In genomic region chr13:64662887-64663593, GRCh38 we compare ENCODE assay signal across 32 cellular contexts.
"Had no signal": no experiment of that assay in that cellular context is flagged by ENCODE, and none has a peak within 500 bp of the region (broad histone marks: within the 10 kb centered on the region; RNA-seq: fewer than 3 reads in every experiment).

No MANE protein-coding gene starts in this region.

- H3K4me3 ChIP-seq: ascending aorta, breast epithelium, cardiac muscle cell, esophagus muscularis mucosa, gastrocnemius medialis, heart left ventricle had no signal

- H3K4me1 ChIP-seq: ascending aorta, breast epithelium, esophagus muscularis mucosa, foreskin keratinocyte, gastrocnemius medialis, heart left ventricle had no signal

- ATAC-seq: activated CD4-positive, alpha-beta T cell treated with anti-CD3 and anti-CD28 coated beads for 36 hours; activated CD8-positive, alpha-beta memory T cell treated with anti-CD3 and anti-CD28 coated beads, Interleukin-2, amount 10 ng/mL, durations not matched to agents 7 days and 5 days; activated CD8-positive, alpha-beta T cell treated with anti-CD3 and anti-CD28 coated beads, Interleukin-2, amount 10 ng/mL, durations not matched to agents 7 days and 5 days; activated naive CD4-positive, alpha-beta T cell treated with anti-CD3 and anti-CD28 coated beads, Interleukin-2, amount 50 U/mL, for 72 hours; activated T-cell treated with anti-CD3 and anti-CD28 coated beads, Interleukin-2, amount 50 U/mL, for 72 hours; effector memory CD8-positive, alpha-beta T cell; foreskin keratinocyte; gastrocnemius medialis; heart left ventricle had no signal

- H3K36me3 Mint-ChIP-seq: activated CD4-positive, alpha-beta memory T cell treated with anti-CD3 and anti-CD28 coated beads for 36 hours; activated CD8-positive, alpha-beta memory T cell treated with anti-CD3 and anti-CD28 coated beads, Interleukin-2, amount 10 ng/mL, durations not matched to agents 7 days and 5 days; activated naive CD4-positive, alpha-beta T cell treated with anti-CD3 and anti-CD28 coated beads, Interleukin-2, amount 10 ng/mL, durations not matched to agents 7 days and 5 days; activated naive CD4-positive, alpha-beta T cell treated with anti-CD3 and anti-CD28 coated beads, Interleukin-2, amount 50 U/mL, for 72 hours; activated naive CD8-positive, alpha-beta T cell treated with anti-CD3 and anti-CD28 coated beads, Interleukin-2, amount 10 ng/mL, durations not matched to agents 7 days and 5 days; brain had no signal

- H3K27me3 ChIP-seq: ascending aorta, breast epithelium, cardiac muscle cell, esophagus muscularis mucosa, foreskin keratinocyte, gastrocnemius medialis, heart left ventricle had no signal

- H3K27ac ChIP-seq: ascending aorta, breast epithelium, cardiac muscle cell, esophagus muscularis mucosa, foreskin keratinocyte, gastrocnemius medialis, heart left ventricle, WERI-Rb-1 had no signal

- DNase-seq: activated B cell treated with CpG ODN at 0.5 μM for 24 hours; activated CD4-positive, alpha-beta memory T cell treated with anti-CD3 and anti-CD28 coated beads for 36 hours; activated CD4-positive, alpha-beta T cell treated with anti-CD3 and anti-CD28 coated beads for 36 hours; activated CD4-positive, alpha-beta T cell treated with anti-CD3 and anti-CD28 coated beads, Interleukin-2, amount 10 ng/mL, durations not matched to agents 24 days and 14 days; activated CD4-positive, CD25-positive, alpha-beta regulatory T cell treated with anti-CD3 and anti-CD28 coated beads, Interleukin-2, amount 50 U/mL, for 72 hours; activated CD8-positive, alpha-beta memory T cell treated with anti-CD3 and anti-CD28 coated beads, Interleukin-2, amount 10 ng/mL, durations not matched to agents 7 days and 5 days; activated CD8-positive, alpha-beta memory T cell treated with anti-CD3 and anti-CD28 coated beads, Interleukin-2, amount 50 U/mL, for 4 hours; activated CD8-positive, alpha-beta T cell treated with anti-CD3 and anti-CD28 coated beads, Interleukin-2, amount 10 ng/mL, durations not matched to agents 7 days and 5 days; activated gamma-delta T cell; activated naive CD4-positive, alpha-beta T cell; activated naive CD4-positive, alpha-beta T cell treated with anti-CD3 and anti-CD28 coated beads, Interleukin-2, amount 10 ng/mL, durations not matched to agents 7 days and 5 days; activated naive CD8-positive, alpha-beta T cell treated with anti-CD3 and anti-CD28 coated beads, Interleukin-2, amount 10 ng/mL, durations not matched to agents 7 days and 5 days; activated T-cell treated with anti-CD3 and anti-CD28 coated beads, Interleukin-2, amount 50 U/mL, for 1 hour; activated T-cell treated with anti-CD3 and anti-CD28 coated beads, Interleukin-2, amount 50 U/mL, for 72 hours; cortex of kidney; dermis blood vessel endothelial cell; effector CD4-positive, alpha-beta T cell; effector memory CD8-positive, alpha-beta T cell; erythroblast; foreskin keratinocyte; gastrocnemius medialis; glutamatergic neuron; heart left ventricle; T1000; WERI-Rb-1 had no signal

- H3K36me3 ChIP-seq: ascending aorta, breast epithelium, cardiac muscle cell, esophagus muscularis mucosa, gastrocnemius medialis, heart left ventricle, WERI-Rb-1 had no signal

- H3K4me1 Mint-ChIP-seq: activated B cell treated with CpG ODN at 0.5 μM for 24 hours; activated CD4-positive, alpha-beta T cell treated with anti-CD3 and anti-CD28 coated beads for 36 hours; activated CD4-positive, alpha-beta T cell treated with anti-CD3 and anti-CD28 coated beads, Interleukin-2, amount 10 ng/mL, durations not matched to agents 24 days and 14 days; activated CD8-positive, alpha-beta memory T cell treated with anti-CD3 and anti-CD28 coated beads, Interleukin-2, amount 10 ng/mL, durations not matched to agents 7 days and 5 days; activated naive CD4-positive, alpha-beta T cell treated with anti-CD3 and anti-CD28 coated beads, Interleukin-2, amount 10 ng/mL, durations not matched to agents 7 days and 5 days; activated naive CD8-positive, alpha-beta T cell treated with anti-CD3 and anti-CD28 coated beads, Interleukin-2, amount 10 ng/mL, durations not matched to agents 7 days and 5 days; brain had no signal

- H3K4me3 Mint-ChIP-seq: activated B cell treated with CpG ODN at 0.5 μM for 24 hours; activated CD4-positive, alpha-beta memory T cell treated with anti-CD3 and anti-CD28 coated beads for 36 hours; activated CD4-positive, alpha-beta T cell treated with anti-CD3 and anti-CD28 coated beads for 36 hours; activated CD4-positive, alpha-beta T cell treated with anti-CD3 and anti-CD28 coated beads, Interleukin-2, amount 10 ng/mL, durations not matched to agents 24 days and 14 days; activated CD8-positive, alpha-beta memory T cell treated with anti-CD3 and anti-CD28 coated beads, Interleukin-2, amount 10 ng/mL, durations not matched to agents 7 days and 5 days; activated CD8-positive, alpha-beta T cell treated with anti-CD3 and anti-CD28 coated beads, Interleukin-2, amount 10 ng/mL, durations not matched to agents 7 days and 5 days; activated naive CD4-positive, alpha-beta T cell treated with anti-CD3 and anti-CD28 coated beads, Interleukin-2, amount 10 ng/mL, durations not matched to agents 7 days and 5 days; activated naive CD8-positive, alpha-beta T cell treated with anti-CD3 and anti-CD28 coated beads, Interleukin-2, amount 10 ng/mL, durations not matched to agents 7 days and 5 days; activated T-cell treated with anti-CD3 and anti-CD28 coated beads, Interleukin-2, amount 50 U/mL, for 72 hours; brain; effector memory CD8-positive, alpha-beta T cell; T-helper 1 cell treated with Interleukin-12 subunit alpha and Interleukin-12 subunit beta and Interleukin-4 antibody, amounts not matched to agents 30 μg/mL and 1 μg/mL, for 36 hours had no signal

- H3K9me3 ChIP-seq: ascending aorta, gastrocnemius medialis had no signal

- H3K9me3 Mint-ChIP-seq: activated CD4-positive, alpha-beta T cell treated with anti-CD3 and anti-CD28 coated beads, Interleukin-2, amount 10 ng/mL, durations not matched to agents 24 days and 14 days; activated naive CD4-positive, alpha-beta T cell treated with anti-CD3 and anti-CD28 coated beads, Interleukin-2, amount 10 ng/mL, durations not matched to agents 7 days and 5 days; activated naive CD8-positive, alpha-beta T cell treated with anti-CD3 and anti-CD28 coated beads, Interleukin-2, amount 10 ng/mL, durations not matched to agents 7 days and 5 days had no signal

- H3K27ac Mint-ChIP-seq: activated B cell treated with CpG ODN at 0.5 μM for 24 hours; activated CD4-positive, alpha-beta memory T cell treated with anti-CD3 and anti-CD28 coated beads for 36 hours; activated CD4-positive, alpha-beta T cell treated with anti-CD3 and anti-CD28 coated beads for 36 hours; activated CD4-positive, alpha-beta T cell treated with anti-CD3 and anti-CD28 coated beads, Interleukin-2, amount 10 ng/mL, durations not matched to agents 24 days and 14 days; activated CD8-positive, alpha-beta memory T cell treated with anti-CD3 and anti-CD28 coated beads, Interleukin-2, amount 10 ng/mL, durations not matched to agents 7 days and 5 days; activated CD8-positive, alpha-beta T cell treated with anti-CD3 and anti-CD28 coated beads, Interleukin-2, amount 10 ng/mL, durations not matched to agents 7 days and 5 days; activated naive CD4-positive, alpha-beta T cell treated with anti-CD3 and anti-CD28 coated beads, Interleukin-2, amount 10 ng/mL, durations not matched to agents 7 days and 5 days; activated naive CD4-positive, alpha-beta T cell treated with anti-CD3 and anti-CD28 coated beads, Interleukin-2, amount 50 U/mL, for 72 hours; activated naive CD8-positive, alpha-beta T cell treated with anti-CD3 and anti-CD28 coated beads, Interleukin-2, amount 10 ng/mL, durations not matched to agents 7 days and 5 days; activated T-cell treated with anti-CD3 and anti-CD28 coated beads, Interleukin-2, amount 50 U/mL, for 72 hours; brain; effector memory CD8-positive, alpha-beta T cell; T-helper 1 cell treated with Interleukin-12 subunit alpha and Interleukin-12 subunit beta and Interleukin-4 antibody, amounts not matched to agents 30 μg/mL and 1 μg/mL, for 36 hours had no signal
